Comparison of ENCODE assay signal across 13 cellular contexts in genomic region chr11:29351301-29351873, GRCh38.
DNase-seq lines count a peak whose midpoint lies in the region; ATAC-seq and TF ChIP-seq lines count a peak whose summit lies in the region.
"Had no signal": no experiment of that assay in that cellular context is flagged by ENCODE, and none has a peak within 500 bp of the region (broad histone marks: within the 10 kb centered on the region; RNA-seq: fewer than 3 reads in every experiment).

No MANE protein-coding gene starts in this region.

- no peaks in the 10 kb centered on the region for H3K9me3 ChIP-seq in hepatocyte (ENCODE audit: low read depth)
- H3K9me3 ChIP-seq: HAP-1 had no signal

- H4K20me1 ChIP-seq in hepatocyte (ENCODE audit: insufficient read depth, poor library complexity, severe bottlenecking) (no peaks in the 10 kb centered on the region), GM23338 (replicated peaks; ENCODE audit: insufficient read depth) (no peaks in the 10 kb centered on the region)

- no peaks in the 10 kb centered on the region for H3K36me3 Mint-ChIP-seq in GM23338 (ENCODE audit: low read depth)
- no peaks in the 10 kb centered on the region for H3K36me3 Mint-ChIP-seq in activated naive CD8-positive, alpha-beta T cell treated with anti-CD3 and anti-CD28 coated beads, Interleukin-2, amount 50 U/mL, for 24 hours (ENCODE audit: low read depth)

- H3K4me1 ChIP-seq in hepatocyte (ENCODE audit: insufficient read depth) = no peaks in the 10 kb centered on the region
- H3K4me1 ChIP-seq in GM23338 (ENCODE audit: insufficient read depth) = peaks cover 30% of the 10 kb centered on the region
- H3K4me1 ChIP-seq: HAP-1 had no signal

- no peak overlapping the region for H3K4me3 ChIP-seq in hepatocyte
- no peak overlapping the region for H3K4me3 ChIP-seq in GM23338
- H3K4me3 ChIP-seq: HAP-1, K562 had no signal

- no peak overlapping the region for H3K4me3 Mint-ChIP-seq in GM23338
- no peak overlapping the region for H3K4me3 Mint-ChIP-seq in activated naive CD8-positive, alpha-beta T cell treated with anti-CD3 and anti-CD28 coated beads, Interleukin-2, amount 50 U/mL, for 24 hours
- H3K4me3 Mint-ChIP-seq: CD4-positive, alpha-beta T cell had no signal

- H3K27me3 Mint-ChIP-seq in GM23338 (ENCODE audit: insufficient read depth, low read depth, poor library complexity) = no peaks in the 10 kb centered on the region
- no peaks in the 10 kb centered on the region for H3K27me3 Mint-ChIP-seq in activated naive CD8-positive, alpha-beta T cell treated with anti-CD3 and anti-CD28 coated beads, Interleukin-2, amount 50 U/mL, for 24 hours
- H3K27me3 Mint-ChIP-seq: CD4-positive, alpha-beta T cell had no signal

- H3K36me3 ChIP-seq in hepatocyte (replicated peaks; ENCODE audit: insufficient read depth, low read depth) (no peaks in the 10 kb centered on the region), GM23338 (ENCODE audit: insufficient read depth) (no peaks in the 10 kb centered on the region)
- H3K36me3 ChIP-seq: HAP-1 had no signal

- TF ChIP-seq CTCF in hepatocyte (IDR thresholded peaks at IDR 0.05; ENCODE audit: poor library complexity) = no peak
- TF ChIP-seq CTCF in GM23338 (conservative IDR thresholded peaks at IDR 0.05; ENCODE audit: low read depth in 2 of 2) = no peak

- 29% methylated on average over 1 of the region's 1 CpG for WGBS in hepatocyte (ENCODE audit: low lambda C conversion rate, missing lambda C conversion rate)

- H3K4me2 ChIP-seq in hepatocyte (peak overlapping the region; percentile 24), GM23338 (no peak overlapping the region)

- H3K4me1 Mint-ChIP-seq in GM23338 = peaks cover 31% of the 10 kb centered on the region
- H3K4me1 Mint-ChIP-seq in activated naive CD8-positive, alpha-beta T cell treated with anti-CD3 and anti-CD28 coated beads, Interleukin-2, amount 50 U/mL, for 24 hours = no peaks in the 10 kb centered on the region

- no peaks in the 10 kb centered on the region for H3K27me3 ChIP-seq in hepatocyte
- H3K27me3 ChIP-seq in GM23338 (ENCODE audit: insufficient read depth) = no peaks in the 10 kb centered on the region

- no peaks in the 10 kb centered on the region for H3F3A ChIP-seq in GM23338 (replicated peaks; ENCODE audit: low read depth)

- no peak overlapping the region for H3K27ac Mint-ChIP-seq in GM23338
- H3K27ac Mint-ChIP-seq in activated naive CD8-positive, alpha-beta T cell treated with anti-CD3 and anti-CD28 coated beads, Interleukin-2, amount 50 U/mL, for 24 hours = no peak overlapping the region
- H3K27ac Mint-ChIP-seq: CD4-positive, alpha-beta T cell had no signal

- H3K9me2 ChIP-seq in hepatocyte (replicated peaks; ENCODE audit: insufficient read depth) (no peaks in the 10 kb centered on the region), GM23338 (ENCODE audit: insufficient read depth) (no peaks in the 10 kb centered on the region)

- no peak overlapping the region for H3K27ac ChIP-seq in hepatocyte
- no peak overlapping the region for H3K27ac ChIP-seq in GM23338 (ENCODE audit: low read depth)
- H3K27ac ChIP-seq: C4-2B had no signal

- peaks cover 5% of the 10 kb centered on the region; the same call in 2 of the 3 replicates for H3K9me3 Mint-ChIP-seq in GM23338
- no peaks in the 10 kb centered on the region for H3K9me3 Mint-ChIP-seq in activated naive CD8-positive, alpha-beta T cell treated with anti-CD3 and anti-CD28 coated beads, Interleukin-2, amount 50 U/mL, for 24 hours
- H3K9me3 Mint-ChIP-seq: CD4-positive, alpha-beta T cell had no signal

- DNase-seq in RPMI7951 (ENCODE audit: low read depth) (peak; percentile 5), hepatocyte (ENCODE audit: low spot score) (no peak), GM23338 (ENCODE audit: low spot score) (no peak), NCI-H2227 treated with DMSO at 0.1 percent for 48 hours (lab: John Stamatoyannopoulos, UW) (no peak)
- no peak for DNase-seq in activated naive CD8-positive, alpha-beta T cell treated with anti-CD3 and anti-CD28 coated beads, Interleukin-2, amount 50 U/mL, for 24 hours
- DNase-seq: AML-193; CD4-positive, alpha-beta T cell; IMR-90 had no signal

- H3K79me2 ChIP-seq in hepatocyte (no peaks in the 10 kb centered on the region), GM23338 (replicated peaks; ENCODE audit: insufficient read depth) (no peaks in the 10 kb centered on the region)

- H2AFZ ChIP-seq in hepatocyte (no peak overlapping the region), GM23338 (no peak overlapping the region)

- peak; percentile 66 for ATAC-seq in GM18508 (IDR thresholded peaks at IDR 0.05; ENCODE audit: insufficient read depth, unreplicated experiment)
- peak; percentile 57 for ATAC-seq in HG02759 (IDR thresholded peaks at IDR 0.05; ENCODE audit: unreplicated experiment)
- ATAC-seq in GM23338 = no peak
- ATAC-seq in activated naive CD8-positive, alpha-beta T cell treated with anti-CD3 and anti-CD28 coated beads, Interleukin-2, amount 50 U/mL, for 24 hours = no peak
- ATAC-seq: K562 had no signal

TF ChIP-seq in GM23338, 12 proteins besides CTCF, POLR2A, EP300 and RAD21:
- TF ChIP-seq STAT1 (IDR thresholded peaks at IDR 0.05; ENCODE audit: unreplicated experiment) = no peak
- no peak for TF ChIP-seq NANOG (IDR thresholded peaks at IDR 0.05; ENCODE audit: borderline replicate concordance)
- TF ChIP-seq EZH2 (IDR thresholded peaks at IDR 0.05; ENCODE audit: low read depth, unreplicated experiment) = no peak
- no peak for TF ChIP-seq ZNF331 (CRISPR knock-in tag; IDR thresholded peaks at IDR 0.05; ENCODE audit: low read depth)
- TF ChIP-seq ETS1 (IDR thresholded peaks at IDR 0.05) = no peak
- TF ChIP-seq ZNF462 (CRISPR knock-in tag; IDR thresholded peaks at IDR 0.05) = no peak
TF ChIP-seq in GM23338: peak in this region for 0.

Comparison
In these comparisons a context has a peak if more than half of its experiments do, and no peak if none do; other contexts are left out.
1. ATAC-seq: peak in GM18508 (single experiment) and HG02759 (single experiment); none in GM23338 (single experiment) and activated naive CD8-positive, alpha-beta T cell treated with anti-CD3 and anti-CD28 coated beads, Interleukin-2, amount 50 U/mL, for 24 hours (single experiment).